14 cellular contexts compared by ENCODE assay signal in the genomic region with DNA sequence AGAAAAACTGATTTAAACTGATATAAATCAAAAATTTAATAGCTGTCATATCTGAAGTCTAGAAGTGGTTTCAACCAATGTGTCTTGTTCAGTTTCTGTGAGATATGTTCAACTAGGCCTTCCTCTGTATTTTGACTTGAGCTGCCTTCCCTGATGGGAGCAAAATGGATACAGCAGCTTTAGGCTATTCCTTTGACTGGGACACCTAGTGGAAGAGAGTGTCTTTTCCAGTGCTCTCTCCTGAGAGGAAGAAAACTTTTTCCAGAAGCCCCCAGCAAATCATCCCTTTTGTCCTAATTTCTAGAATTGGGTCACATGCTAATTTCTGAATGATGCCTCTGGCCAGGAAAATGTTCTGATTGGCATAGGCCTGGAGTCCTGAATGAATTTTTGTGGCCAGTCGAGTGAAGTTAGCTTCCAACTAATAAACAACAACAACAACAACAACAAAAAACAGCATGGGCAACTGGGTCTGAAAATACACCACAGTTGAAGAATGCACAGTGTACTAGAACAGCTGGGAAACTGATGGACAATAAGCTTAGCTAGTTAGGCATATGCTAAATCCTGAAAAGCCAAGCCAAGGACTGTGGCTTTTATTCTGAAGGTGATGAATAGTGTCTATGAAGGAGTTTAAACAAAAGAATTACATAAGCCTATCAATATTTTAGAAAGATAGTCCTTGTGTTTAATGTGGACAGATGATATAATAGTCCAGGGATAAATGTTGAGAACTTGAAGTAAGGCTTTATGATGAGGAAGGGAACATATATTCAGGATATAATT.
"Had no signal": no experiment of that assay in that cellular context is flagged by ENCODE, and none has a peak within 500 bp of the region (broad histone marks: within the 10 kb centered on the region; RNA-seq: fewer than 3 reads in every experiment).

No MANE protein-coding gene starts in this region.

- H3K4me1 ChIP-seq: pancreas had no signal

- H3K9me3 ChIP-seq: pancreas had no signal

- H3K27me3 ChIP-seq: pancreas had no signal

- H3K36me3 ChIP-seq: pancreas had no signal

- H3K27ac ChIP-seq: coronary artery, pancreas had no signal

- H3K4me3 ChIP-seq: coronary artery, lung, pancreas had no signal

- DNase-seq: activated CD4-positive, alpha-beta T cell treated with anti-CD3 and anti-CD28 coated beads, Interleukin-2, amount 50 U/mL, for 4 hours; activated CD4-positive, CD25-positive, alpha-beta regulatory T cell treated with anti-CD3 and anti-CD28 coated beads, Interleukin-2, amount 50 U/mL, for 72 hours; activated naive CD4-positive, alpha-beta T cell treated with anti-CD3 and anti-CD28 coated beads for 36 hours; caudate nucleus; foreskin melanocyte; head of caudate nucleus; left cardiac atrium; midbrain; pancreas; stimulated activated naive CD8-positive, alpha-beta T cell treated with anti-CD3 and anti-CD28 coated beads, Interleukin-15, amount 100 ng/mL, for 72 hours had no signal

- ATAC-seq: activated T-helper 17 cell treated with anti-CD3 and anti-CD28 coated beads, Interleukin-2, amount 50 U/mL, for 72 hours; left cardiac atrium; pancreas; sciatic nerve; stimulated activated naive CD8-positive, alpha-beta T cell treated with anti-CD3 and anti-CD28 coated beads, Interleukin-15, amount 100 ng/mL, for 72 hours had no signal
